ENCODE assay signal across 37 cellular contexts in genomic region chr7:1196950-1197349, GRCh38. TPM values are rescaled to one million over a fixed set of nuclear protein-coding genes. Genes with fewer than 3 reads are reported as not detected.
"Had no signal": no experiment of that assay in that cellular context is flagged by ENCODE, and none has a peak within 500 bp of the region (broad histone marks: within the 10 kb centered on the region; RNA-seq: fewer than 3 reads in every experiment).

No MANE protein-coding gene starts in this region.

- H3K9me3 ChIP-seq: esophagus squamous epithelium, gastroesophageal sphincter, heart right ventricle had no signal

- H3K36me3 ChIP-seq: brain microvascular endothelial cell, esophagus squamous epithelium, gastroesophageal sphincter, heart right ventricle, WERI-Rb-1 had no signal

- H3K4me3 ChIP-seq: coronary artery, dorsolateral prefrontal cortex, esophagus squamous epithelium, gastroesophageal sphincter, heart right ventricle, hepatocyte had no signal

- H3K27ac ChIP-seq: brain microvascular endothelial cell, coronary artery, dorsolateral prefrontal cortex, epithelial cell of prostate, esophagus squamous epithelium, gastroesophageal sphincter, heart right ventricle, hepatocyte, WERI-Rb-1 had no signal

- H2AFZ ChIP-seq: hepatocyte had no signal

- H3K4me2 ChIP-seq: hepatocyte had no signal

- H3K79me2 ChIP-seq: hepatocyte had no signal

- DNase-seq: activated CD4-positive, alpha-beta memory T cell treated with anti-CD3 and anti-CD28 coated beads for 36 hours; activated CD4-positive, alpha-beta T cell treated with anti-CD3 and anti-CD28 coated beads for 36 hours; activated CD4-positive, alpha-beta T cell treated with anti-CD3 and anti-CD28 coated beads, Interleukin-2, amount 10 ng/mL, durations not matched to agents 24 days and 14 days; activated CD4-positive, CD25-positive, alpha-beta regulatory T cell treated with anti-CD3 and anti-CD28 coated beads, Interleukin-2, amount 50 U/mL, for 72 hours; activated CD8-positive, alpha-beta memory T cell treated with anti-CD3 and anti-CD28 coated beads, Interleukin-2, amount 10 ng/mL, durations not matched to agents 7 days and 5 days; activated CD8-positive, alpha-beta memory T cell treated with anti-CD3 and anti-CD28 coated beads, Interleukin-2, amount 50 U/mL, for 4 hours; activated CD8-positive, alpha-beta T cell treated with anti-CD3 and anti-CD28 coated beads, Interleukin-2, amount 10 ng/mL, durations not matched to agents 7 days and 5 days; activated effector memory CD4-positive, alpha-beta T cell treated with anti-CD3 and anti-CD28 coated beads, Interleukin-2, amount 50 U/mL, for 16 hours; activated naive CD4-positive, alpha-beta T cell treated with anti-CD3 and anti-CD28 coated beads for 36 hours; activated T-cell treated with anti-CD3 and anti-CD28 coated beads, Interleukin-2, amount 50 U/mL, for 1 hour; activated T-cell treated with anti-CD3 and anti-CD28 coated beads, Interleukin-2, amount 50 U/mL, for 48 hours; amniotic stem cell; brain microvascular endothelial cell; dorsolateral prefrontal cortex; effector memory CD4-positive, alpha-beta T cell; esophagus squamous epithelium; foreskin melanocyte; heart right ventricle; T-helper 17 cell; T1000; WERI-Rb-1 had no signal

- FAIRE-seq: astrocyte, bronchial epithelial cell, endothelial cell of umbilical vein had no signal

- ATAC-seq: activated CD4-positive, alpha-beta T cell treated with anti-CD3 and anti-CD28 coated beads for 36 hours; activated CD8-positive, alpha-beta memory T cell treated with anti-CD3 and anti-CD28 coated beads, Interleukin-2, amount 10 ng/mL, durations not matched to agents 7 days and 5 days; activated CD8-positive, alpha-beta T cell treated with anti-CD3 and anti-CD28 coated beads, Interleukin-2, amount 10 ng/mL, durations not matched to agents 7 days and 5 days; gastroesophageal sphincter; heart right ventricle; T-helper 17 cell had no signal

RNA-seq across cellular contexts. Expression of gene UNCX, which starts 35.7 kb away (rescaled TPM):
- total RNA-seq: activated CD4-positive, alpha-beta memory T cell treated with anti-CD3 and anti-CD28 coated beads for 36 hours; activated CD4-positive, alpha-beta T cell treated with anti-CD3 and anti-CD28 coated beads for 36 hours; activated CD4-positive, alpha-beta T cell treated with anti-CD3 and anti-CD28 coated beads, Interleukin-2, amount 10 ng/mL, durations not matched to agents 24 days and 14 days; activated CD8-positive, alpha-beta memory T cell treated with anti-CD3 and anti-CD28 coated beads for 36 hours; activated CD8-positive, alpha-beta memory T cell treated with anti-CD3 and anti-CD28 coated beads, Interleukin-2, amount 10 ng/mL, durations not matched to agents 7 days and 5 days; activated CD8-positive, alpha-beta T cell treated with anti-CD3 and anti-CD28 coated beads, Interleukin-2, amount 10 ng/mL, durations not matched to agents 7 days and 5 days; activated naive CD4-positive, alpha-beta T cell treated with anti-CD3 and anti-CD28 coated beads for 36 hours; activated T-helper 1 cell treated with anti-CD3 and anti-CD28 coated beads, Interleukin-12 subunit alpha, Interleukin-12 subunit beta, Interleukin-2, Interleukin-4 antibody, amounts not matched to agents 30 ng/mL and 10 ng/mL and 1 ng/mL, durations not matched to agents 14 hours and 24 hours and 36 hours; activated T-helper 2 cell treated with anti-CD3 and anti-CD28 coated beads, Interferon-gamma antibody, Interleukin-2, Interleukin-4, amounts not matched to agents 10 μg/mL and 5 μg/mL and 100 μg/mL, durations not matched to agents 14 hours and 24 hours and 36 hours; astrocyte; bronchial epithelial cell; cardiac septum; dorsolateral prefrontal cortex; endothelial cell of umbilical vein; esophagus squamous epithelium; fibroblast of lung; fibroblast of villous mesenchyme; gastroesophageal sphincter; glomerular endothelial cell; heart right ventricle; hepatocyte; T-helper 17 cell had no signal
- polyA plus RNA-seq: adipose tissue, endothelial cell of umbilical vein, esophagus, fibroblast of lung, heart right ventricle, hepatocyte had no signal
